13 cellular contexts compared by ENCODE assay signal in genomic region chr11:9273430-9274336, GRCh38. TPM values are rescaled to one million over a fixed set of nuclear protein-coding genes. Genes with fewer than 3 reads are reported as not detected.
DNase-seq lines count a peak whose midpoint lies in the region; ATAC-seq and TF ChIP-seq lines count a peak whose summit lies in the region.
"Had no signal": no experiment of that assay in that cellular context is flagged by ENCODE, and none has a peak within 500 bp of the region (broad histone marks: within the 10 kb centered on the region; RNA-seq: fewer than 3 reads in every experiment).

No MANE protein-coding gene starts in this region.

- H3K4me1 Mint-ChIP-seq in MCF 10A (ENCODE audit: insufficient read depth, unreplicated experiment): peaks cover 7% of the 10 kb centered on the region
- H3K4me1 Mint-ChIP-seq in stimulated activated naive CD8-positive, alpha-beta T cell treated with anti-CD3 and anti-CD28 coated beads, Interleukin-15, amount 100 ng/mL, for 72 hours: peaks cover 13% of the 10 kb centered on the region

- no peak overlapping the region for H3K27ac Mint-ChIP-seq in MCF 10A (ENCODE audit: low read depth, unreplicated experiment)
- H3K27ac Mint-ChIP-seq in stimulated activated naive CD8-positive, alpha-beta T cell treated with anti-CD3 and anti-CD28 coated beads, Interleukin-15, amount 100 ng/mL, for 72 hours: peak overlapping the region in 1 of 2 donors; percentile 50
- H3K27ac Mint-ChIP-seq: stimulated activated effector memory CD8-positive, alpha-beta T cell treated with anti-CD3 and anti-CD28 coated beads, Interleukin-12 subunit alpha, Interleukin-12 subunit beta, amount 100 ng/mL, for 72 hours had no signal

- no peak overlapping the region for H3K4me3 ChIP-seq in breast epithelium

- H3K4me3 Mint-ChIP-seq in MCF 10A (ENCODE audit: unreplicated experiment): no peak overlapping the region
- H3K4me3 Mint-ChIP-seq in stimulated activated naive CD8-positive, alpha-beta T cell treated with anti-CD3 and anti-CD28 coated beads, Interleukin-15, amount 100 ng/mL, for 72 hours: no peak overlapping the region
- H3K4me3 Mint-ChIP-seq: stimulated activated effector memory CD8-positive, alpha-beta T cell treated with anti-CD3 and anti-CD28 coated beads, Interleukin-12 subunit alpha, Interleukin-12 subunit beta, amount 100 ng/mL, for 72 hours had no signal

- CTCF ChIA-PET in MCF 10A (lab: Yijun Ruan, JAX): interaction anchor here (0.6 to 1.0 kb wide), 3 partner anchors 10 to 33 kb away, joined by 3 to 4 read pairs (median 4); no protein-coding TSS in a partner anchor

- no peaks in the 10 kb centered on the region for H3K4me1 ChIP-seq in breast epithelium

- intact Hi-C loops in MCF 10A (cut with micrococcal nuclease): no loop called here
- intact Hi-C loops in breast epithelium (cut with DNase I; ENCODE audit: low total_unique reads): no loop called here

- no peak for TF ChIP-seq POLR2A in breast epithelium (IDR thresholded peaks at IDR 0.05)

- no peaks in the 10 kb centered on the region for H3K9me3 ChIP-seq in breast epithelium

- no peaks in the 10 kb centered on the region for H3K27me3 ChIP-seq in breast epithelium

- POLR2A ChIA-PET in MCF 10A (lab: Yijun Ruan, JAX): interaction anchor here (0.6 to 1.3 kb wide), 4 partner anchors 9 to 1036 kb away, joined by 3 to 5 read pairs (median 4); no protein-coding TSS in a partner anchor

- no peak overlapping the region for H3K27ac ChIP-seq in breast epithelium
- H3K27ac ChIP-seq: KMS-11 had no signal

- peaks cover 7% of the 10 kb centered on the region for H3K36me3 Mint-ChIP-seq in MCF 10A (ENCODE audit: insufficient read depth, unreplicated experiment)

- DNase-seq in MCF 10A (ENCODE audit: unreplicated experiment) (peak; percentile 54), breast epithelium (ENCODE audit: low spot score in 2 of 2) (no peak), NOMO-1 treated with DMSO at 0.1 percent for 48 hours (lab: John Stamatoyannopoulos, UW; ENCODE audit: unreplicated experiment) (peak; percentile 95), fibroblast of gingiva (ENCODE audit: low read depth) (peak; percentile 44), GM10266 (ENCODE audit: extremely low spot score) (no peak)
- no peak for DNase-seq in stimulated activated naive CD8-positive, alpha-beta T cell treated with anti-CD3 and anti-CD28 coated beads, Interleukin-15, amount 100 ng/mL, for 72 hours
- DNase-seq: activated CD8-positive, alpha-beta memory T cell treated with anti-CD3 and anti-CD28 coated beads, Interleukin-2, amount 50 U/mL, for 48 hours; cerebellar nuclear complex; NCI-H510A treated with DMSO at 0.1 percent for 48 hours had no signal

- H3K9me3 Mint-ChIP-seq in MCF 10A (ENCODE audit: unreplicated experiment): no peaks in the 10 kb centered on the region
- no peaks in the 10 kb centered on the region for H3K9me3 Mint-ChIP-seq in stimulated activated naive CD8-positive, alpha-beta T cell treated with anti-CD3 and anti-CD28 coated beads, Interleukin-15, amount 100 ng/mL, for 72 hours
- H3K9me3 Mint-ChIP-seq: stimulated activated effector memory CD8-positive, alpha-beta T cell treated with anti-CD3 and anti-CD28 coated beads, Interleukin-12 subunit alpha, Interleukin-12 subunit beta, amount 100 ng/mL, for 72 hours had no signal

- BruUV-seq in MCF 10A (replicated peaks; lab: Mats Ljungman, UMichigan): no TSS peak

- peak; percentile 74 for ATAC-seq in stimulated activated naive CD8-positive, alpha-beta T cell treated with anti-CD3 and anti-CD28 coated beads, Interleukin-15, amount 100 ng/mL, for 72 hours
- ATAC-seq in GM19351 (IDR thresholded peaks at IDR 0.05; ENCODE audit: unreplicated experiment) (no peak), GM19467 (IDR thresholded peaks at IDR 0.05; ENCODE audit: unreplicated experiment) (no peak)
- ATAC-seq: stimulated activated effector memory CD8-positive, alpha-beta T cell treated with anti-CD3 and anti-CD28 coated beads, Interleukin-12 subunit alpha, Interleukin-12 subunit beta, amount 100 ng/mL, for 72 hours had no signal

- TF ChIP-seq CTCF in MCF 10A (IDR thresholded peaks at IDR 0.05; ENCODE audit: unreplicated experiment): no peak
- TF ChIP-seq CTCF in breast epithelium (IDR thresholded peaks at IDR 0.05): no peak
- no peak for TF ChIP-seq CTCF in GM10266 (IDR thresholded peaks at IDR 0.05; ENCODE audit: control insufficient read depth, insufficient read depth, low read depth, missing control alignments)

- no peaks in the 10 kb centered on the region for H3K36me3 ChIP-seq in breast epithelium

- no peaks in the 10 kb centered on the region for H3K27me3 Mint-ChIP-seq in MCF 10A (ENCODE audit: insufficient read depth, unreplicated experiment)
- no peaks in the 10 kb centered on the region for H3K27me3 Mint-ChIP-seq in stimulated activated naive CD8-positive, alpha-beta T cell treated with anti-CD3 and anti-CD28 coated beads, Interleukin-15, amount 100 ng/mL, for 72 hours

RNA-seq across cellular contexts. Expression of gene DENND5A, which starts 8.5 kb away (rescaled TPM):
- total RNA-seq in MCF 10A (2022) (55.4 and 61.1 TPM in 2 replicates), breast epithelium (100 to 1,000 TPM in 2 of 3 donors, 10 to 100 TPM in 1; 63.5 to 124 (median 118) TPM)

RNA-seq across cellular contexts. Expression of gene TMEM41B, which starts 40.7 kb away (rescaled TPM):
- 50.3 and 72.8 TPM in 2 replicates for total RNA-seq in MCF 10A (2022)
- 10 to 100 TPM; 19.2 to 42.3 (median 38.0) TPM for total RNA-seq in breast epithelium

Comparison
In these comparisons a context has a peak if more than half of its experiments do, and no peak if none do; other contexts are left out.
1. DNase-seq: peak in MCF 10A (single experiment), NOMO-1 treated with DMSO at 0.1 percent for 48 hours (single experiment) and fibroblast of gingiva (single experiment); none in breast epithelium (0 of 2), stimulated activated naive CD8-positive, alpha-beta T cell treated with anti-CD3 and anti-CD28 coated beads, Interleukin-15, amount 100 ng/mL, for 72 hours (0 of 2) and GM10266 (single experiment).